23 cellular contexts compared by ENCODE assay signal in the genomic region with DNA sequence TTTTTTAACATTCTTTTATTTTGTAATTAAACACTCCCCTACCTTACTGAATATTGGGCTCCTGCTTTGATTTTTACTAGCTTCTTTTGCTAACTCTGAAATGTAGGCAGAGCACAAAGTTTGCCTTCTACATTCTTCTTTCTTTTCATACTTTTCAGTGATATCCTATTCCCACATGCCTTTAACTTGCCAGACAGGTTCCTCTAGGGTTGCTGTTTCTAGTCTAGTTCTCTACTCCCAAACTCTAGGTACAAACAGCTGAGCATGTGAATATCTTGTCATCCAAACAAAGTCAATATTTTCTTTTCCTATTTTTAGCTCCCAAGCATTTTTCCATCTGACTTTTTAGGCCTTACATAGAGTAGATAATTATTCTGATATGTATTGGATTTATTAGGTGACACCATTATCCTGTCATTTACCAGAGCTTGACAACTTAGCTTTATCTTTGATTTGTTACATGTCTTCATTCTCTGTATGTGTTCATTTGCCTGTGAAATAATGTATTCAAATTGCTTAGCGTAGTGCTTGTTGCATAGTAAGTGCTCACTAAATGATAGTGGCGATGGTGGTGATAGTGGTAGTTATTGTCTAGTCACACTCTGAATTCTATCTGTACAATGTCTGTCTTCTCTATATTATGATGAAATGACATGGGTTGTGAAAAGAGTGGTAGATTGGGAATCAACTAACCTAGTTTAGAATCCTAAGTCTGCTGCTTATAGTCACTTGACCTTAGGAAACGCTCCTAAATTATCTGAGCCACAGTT.
DNase-seq lines count a peak whose midpoint lies in the region; ATAC-seq, FAIRE-seq and TF ChIP-seq lines count a peak whose summit lies in the region.
"Had no signal": no experiment of that assay in that cellular context is flagged by ENCODE, and none has a peak within 500 bp of the region (broad histone marks: within the 10 kb centered on the region; RNA-seq: fewer than 3 reads in every experiment).

No MANE protein-coding gene starts in this region.

- peak overlapping the region in 1 of 2 donors; percentile 12 for H3K27ac ChIP-seq in breast epithelium
- H3K27ac ChIP-seq in mesendoderm (ENCODE audit: low read depth, low read length): no peak overlapping the region
- H3K27ac ChIP-seq: adrenal gland, GM23248, SJSA1, testis had no signal

- POLR2A ChIA-PET in MCF 10A (lab: Yijun Ruan, JAX): interaction anchor here (0.6 to 1.1 kb wide), 4 partner anchors 7 to 204 kb away, joined by 3 to 4 read pairs (median 3); no protein-coding TSS in a partner anchor

- no peaks in the 10 kb centered on the region for H3K4me1 ChIP-seq in breast epithelium
- H3K4me1 ChIP-seq in mesendoderm (ENCODE audit: control insufficient read depth, low read depth, low read length): no peaks in the 10 kb centered on the region
- H3K4me1 ChIP-seq: adrenal gland, SJSA1, testis had no signal

- BruUV-seq in MCF 10A (replicated peaks; lab: Mats Ljungman, UMichigan): no TSS peak

- H3K9ac ChIP-seq in mesendoderm (ENCODE audit: low read length): no peak overlapping the region
- H3K9ac ChIP-seq: GM23248 had no signal

- peaks cover 89% of the 10 kb centered on the region for H3K36me3 Mint-ChIP-seq in MCF 10A (ENCODE audit: insufficient read depth, unreplicated experiment)
- peaks cover 4% of the 10 kb centered on the region for H3K36me3 Mint-ChIP-seq in activated T-helper 1 cell treated with anti-CD3 and anti-CD28 coated beads, Interleukin-12 subunit alpha, Interleukin-12 subunit beta, Interleukin-2, Interleukin-4 antibody, amounts not matched to agents 30 ng/mL and 10 ng/mL and 1 ng/mL, durations not matched to agents 14 hours and 24 hours and 36 hours (ENCODE audit: low read depth)
- H3K36me3 Mint-ChIP-seq in type B pancreatic cell: peaks cover 15% of the 10 kb centered on the region
- H3K36me3 Mint-ChIP-seq: CD8-positive, alpha-beta T cell had no signal

- no peak for TF ChIP-seq POLR2A in breast epithelium (IDR thresholded peaks at IDR 0.05)

- H3K79me2 ChIP-seq in mesendoderm (ENCODE audit: control insufficient read depth, insufficient read depth, low read length): no peaks in the 10 kb centered on the region

- ATAC-seq in left cardiac atrium (no peak), GM21723 (IDR thresholded peaks at IDR 0.05; ENCODE audit: unreplicated experiment) (no peak)
- ATAC-seq: CD8-positive, alpha-beta T cell had no signal

- no peak overlapping the region for H2BK120ac ChIP-seq in mesendoderm (ENCODE audit: low read depth, low read length)

- no peaks in the 10 kb centered on the region for H3K9me3 ChIP-seq in breast epithelium
- H3K9me3 ChIP-seq: adrenal gland, SJSA1, testis had no signal

- no CpG with 5 or more reads among the region's 3 CpGs for WGBS in mesendoderm (ENCODE audit: extremely low coverage, insufficient coverage, low lambda C conversion rate)

- H3K4me2 ChIP-seq in mesendoderm (ENCODE audit: low read length): no peak overlapping the region

- H3K27me3 ChIP-seq in breast epithelium (no peaks in the 10 kb centered on the region), mesendoderm (ENCODE audit: insufficient read depth, low read length, poor library complexity) (no peaks in the 10 kb centered on the region)
- H3K27me3 ChIP-seq: adrenal gland, SJSA1, testis had no signal

- H2BK5ac ChIP-seq in mesendoderm (ENCODE audit: low read length): no peak overlapping the region

- no peak overlapping the region for H3K56ac ChIP-seq in mesendoderm (ENCODE audit: low read length)

- DNase-seq in MCF 10A (ENCODE audit: unreplicated experiment): no peak
- no peak for DNase-seq in breast epithelium (ENCODE audit: low spot score in 2 of 2)
- no peak for DNase-seq in activated T-helper 1 cell treated with anti-CD3 and anti-CD28 coated beads, Interleukin-12 subunit alpha, Interleukin-12 subunit beta, Interleukin-2, Interleukin-4 antibody, amounts not matched to agents 30 ng/mL and 10 ng/mL and 1 ng/mL, durations not matched to agents 14 hours and 24 hours and 36 hours (ENCODE audit: low spot score)
- peak; percentile 38 for DNase-seq in mesendoderm
- no peak for DNase-seq in type B pancreatic cell (ENCODE audit: extremely low spot score, unreplicated experiment)
- DNase-seq in D721Med (ENCODE audit: insufficient read length, low spot score): no peak
- no peak for DNase-seq in left cardiac atrium
- DNase-seq: activated CD4-positive, alpha-beta T cell treated with anti-CD3 and anti-CD28 coated beads for 4 hours; activated gamma-delta T cell; adrenal gland; CD8-positive, alpha-beta T cell; dermis blood vessel endothelial cell; EL; GM23248; Karpas-422; midbrain; NCI-H1105; NCI-H2107; testis had no signal

- no peak overlapping the region for H3K23ac ChIP-seq in mesendoderm (ENCODE audit: low read length)

- H3K9me3 Mint-ChIP-seq in MCF 10A (ENCODE audit: unreplicated experiment) (no peaks in the 10 kb centered on the region), type B pancreatic cell (no peaks in the 10 kb centered on the region)
- no peaks in the 10 kb centered on the region for H3K9me3 Mint-ChIP-seq in activated T-helper 1 cell treated with anti-CD3 and anti-CD28 coated beads, Interleukin-12 subunit alpha, Interleukin-12 subunit beta, Interleukin-2, Interleukin-4 antibody, amounts not matched to agents 30 ng/mL and 10 ng/mL and 1 ng/mL, durations not matched to agents 14 hours and 24 hours and 36 hours
- H3K9me3 Mint-ChIP-seq: CD8-positive, alpha-beta T cell had no signal

- H3K27ac Mint-ChIP-seq in MCF 10A (ENCODE audit: low read depth, unreplicated experiment): peak overlapping the region; percentile 57
- H3K27ac Mint-ChIP-seq in activated T-helper 1 cell treated with anti-CD3 and anti-CD28 coated beads, Interleukin-12 subunit alpha, Interleukin-12 subunit beta, Interleukin-2, Interleukin-4 antibody, amounts not matched to agents 30 ng/mL and 10 ng/mL and 1 ng/mL, durations not matched to agents 14 hours and 24 hours and 36 hours: peak overlapping the region; percentile 76
- peak overlapping the region; percentile 87 for H3K27ac Mint-ChIP-seq in type B pancreatic cell
- H3K27ac Mint-ChIP-seq: CD8-positive, alpha-beta T cell had no signal

- no peak overlapping the region for H4K5ac ChIP-seq in mesendoderm (ENCODE audit: low read length)

- no peaks in the 10 kb centered on the region for H3K79me1 ChIP-seq in mesendoderm (ENCODE audit: low read length)

- H2BK15ac ChIP-seq in mesendoderm (replicated peaks; ENCODE audit: low read depth): no peak overlapping the region

- H3K18ac ChIP-seq in mesendoderm (ENCODE audit: low read length): no peak overlapping the region

- no peak overlapping the region for H3K4me3 Mint-ChIP-seq in MCF 10A (ENCODE audit: unreplicated experiment)
- H3K4me3 Mint-ChIP-seq in activated T-helper 1 cell treated with anti-CD3 and anti-CD28 coated beads, Interleukin-12 subunit alpha, Interleukin-12 subunit beta, Interleukin-2, Interleukin-4 antibody, amounts not matched to agents 30 ng/mL and 10 ng/mL and 1 ng/mL, durations not matched to agents 14 hours and 24 hours and 36 hours: no peak overlapping the region
- H3K4me3 Mint-ChIP-seq in type B pancreatic cell: peak overlapping the region; percentile 63
- H3K4me3 Mint-ChIP-seq: CD8-positive, alpha-beta T cell had no signal

- intact Hi-C loops in MCF 10A (cut with micrococcal nuclease): no loop called here
- intact Hi-C loops in breast epithelium (cut with DNase I; ENCODE audit: low total_unique reads): no loop called here
- intact Hi-C loops in activated T-helper 1 cell treated with anti-CD3 and anti-CD28 coated beads, Interleukin-12 subunit alpha, Interleukin-12 subunit beta, Interleukin-2, Interleukin-4 antibody, amounts not matched to agents 30 ng/mL and 10 ng/mL and 1 ng/mL, durations not matched to agents 14 hours and 24 hours and 36 hours (cut with micrococcal nuclease): loop anchor here (10.0 kb wide), 1 partner anchor 1281 kb away; the partner anchor contains the start of gene SINHCAF
- intact Hi-C loops in left cardiac atrium (cut with DNase I): no loop called here

- no peak overlapping the region for H2AK5ac ChIP-seq in mesendoderm (ENCODE audit: low read length)

- H3K4me3 ChIP-seq in breast epithelium (no peak overlapping the region), mesendoderm (ENCODE audit: low read length) (no peak overlapping the region)
- H3K4me3 ChIP-seq: adrenal gland, GM23248, SJSA1, testis had no signal

- CTCF ChIA-PET in MCF 10A (lab: Yijun Ruan, JAX): interaction anchor here (0.6 to 1.8 kb wide), 5 partner anchors 8 to 241 kb away, joined by 3 to 5 read pairs (median 3); no protein-coding TSS in a partner anchor

- FAIRE-seq in D721Med (lab: Jason Lieb, UNC): no peak
- FAIRE-seq: frontal cortex, GM18507 had no signal

- no peaks in the 10 kb centered on the region for H3K27me3 Mint-ChIP-seq in MCF 10A (ENCODE audit: insufficient read depth, unreplicated experiment)
- H3K27me3 Mint-ChIP-seq in activated T-helper 1 cell treated with anti-CD3 and anti-CD28 coated beads, Interleukin-12 subunit alpha, Interleukin-12 subunit beta, Interleukin-2, Interleukin-4 antibody, amounts not matched to agents 30 ng/mL and 10 ng/mL and 1 ng/mL, durations not matched to agents 14 hours and 24 hours and 36 hours (ENCODE audit: insufficient read depth): no peaks in the 10 kb centered on the region
- H3K27me3 Mint-ChIP-seq in type B pancreatic cell: no peaks in the 10 kb centered on the region

- H4K8ac ChIP-seq in mesendoderm (ENCODE audit: low read depth, low read length): no peak overlapping the region

- peaks cover 16% of the 10 kb centered on the region for H3K4me1 Mint-ChIP-seq in MCF 10A (ENCODE audit: insufficient read depth, unreplicated experiment)
- peaks cover 18% of the 10 kb centered on the region for H3K4me1 Mint-ChIP-seq in activated T-helper 1 cell treated with anti-CD3 and anti-CD28 coated beads, Interleukin-12 subunit alpha, Interleukin-12 subunit beta, Interleukin-2, Interleukin-4 antibody, amounts not matched to agents 30 ng/mL and 10 ng/mL and 1 ng/mL, durations not matched to agents 14 hours and 24 hours and 36 hours (ENCODE audit: low read depth)
- H3K4me1 Mint-ChIP-seq in type B pancreatic cell (ENCODE audit: unreplicated experiment): no peaks in the 10 kb centered on the region

- TF ChIP-seq CTCF in MCF 10A (IDR thresholded peaks at IDR 0.05; ENCODE audit: unreplicated experiment): no peak
- TF ChIP-seq CTCF in breast epithelium (IDR thresholded peaks at IDR 0.05): no peak
- no peak for TF ChIP-seq CTCF in type B pancreatic cell (conservative IDR thresholded peaks at IDR 0.05)
- TF ChIP-seq CTCF in D721Med (IDR thresholded peaks at IDR 0.05; ENCODE audit: insufficient read depth, missing control alignments): no peak

- no peak overlapping the region for H3K4ac ChIP-seq in mesendoderm (ENCODE audit: low read depth, low read length)

- H3K36me3 ChIP-seq in breast epithelium (no peaks in the 10 kb centered on the region), mesendoderm (ENCODE audit: control insufficient read depth, insufficient read depth, low read length) (no peaks in the 10 kb centered on the region)
- H3K36me3 ChIP-seq: SJSA1 had no signal
